Comparison of ENCODE assay signal across 22 cellular contexts in genomic region chr11:124396847-124397246, GRCh38. TPM values are rescaled to one million over a fixed set of nuclear protein-coding genes. Genes with fewer than 3 reads are reported as not detected.
"Had no signal": no experiment of that assay in that cellular context is flagged by ENCODE, and none has a peak within 500 bp of the region (broad histone marks: within the 10 kb centered on the region; RNA-seq: fewer than 3 reads in every experiment).

No MANE protein-coding gene starts in this region.

RNA-seq across cellular contexts. Expression of gene OR8B3, which starts 2.0 kb away (rescaled TPM):
- total RNA-seq: activated CD4-positive, alpha-beta memory T cell treated with anti-CD3 and anti-CD28 coated beads for 36 hours; activated CD4-positive, alpha-beta T cell treated with anti-CD3 and anti-CD28 coated beads for 36 hours; activated CD4-positive, alpha-beta T cell treated with anti-CD3 and anti-CD28 coated beads, Interleukin-2, amount 10 ng/mL, durations not matched to agents 24 days and 14 days; activated CD8-positive, alpha-beta memory T cell treated with anti-CD3 and anti-CD28 coated beads for 36 hours; activated CD8-positive, alpha-beta memory T cell treated with anti-CD3 and anti-CD28 coated beads, Interleukin-2, amount 10 ng/mL, durations not matched to agents 7 days and 5 days; activated CD8-positive, alpha-beta T cell treated with anti-CD3 and anti-CD28 coated beads, Interleukin-2, amount 10 ng/mL, durations not matched to agents 7 days and 5 days; activated naive CD4-positive, alpha-beta T cell treated with anti-CD3 and anti-CD28 coated beads for 36 hours; activated naive CD8-positive, alpha-beta T cell treated with anti-CD3 and anti-CD28 coated beads for 36 hours; activated T-helper 1 cell treated with anti-CD3 and anti-CD28 coated beads, Interleukin-12 subunit alpha, Interleukin-12 subunit beta, Interleukin-2, Interleukin-4 antibody, amounts not matched to agents 30 ng/mL and 10 ng/mL and 1 ng/mL, durations not matched to agents 14 hours and 24 hours and 36 hours; activated T-helper 2 cell treated with anti-CD3 and anti-CD28 coated beads, Interferon-gamma antibody, Interleukin-2, Interleukin-4, amounts not matched to agents 10 μg/mL and 5 μg/mL and 100 μg/mL, durations not matched to agents 14 hours and 24 hours and 36 hours; adrenal gland; aorta; breast epithelium; cardiac septum; cerebellum; endodermal cell; esophagus muscularis mucosa; foreskin keratinocyte; gastrocnemius medialis; heart left ventricle; T-helper 17 cell had no signal
- polyA plus RNA-seq: adrenal gland, aorta, foreskin keratinocyte, heart left ventricle had no signal

RNA-seq across cellular contexts. Expression of gene OR8B2, which starts 12.5 kb away (rescaled TPM):
- total RNA-seq: activated CD4-positive, alpha-beta memory T cell treated with anti-CD3 and anti-CD28 coated beads for 36 hours; activated CD4-positive, alpha-beta T cell treated with anti-CD3 and anti-CD28 coated beads for 36 hours; activated CD4-positive, alpha-beta T cell treated with anti-CD3 and anti-CD28 coated beads, Interleukin-2, amount 10 ng/mL, durations not matched to agents 24 days and 14 days; activated CD8-positive, alpha-beta memory T cell treated with anti-CD3 and anti-CD28 coated beads for 36 hours; activated CD8-positive, alpha-beta memory T cell treated with anti-CD3 and anti-CD28 coated beads, Interleukin-2, amount 10 ng/mL, durations not matched to agents 7 days and 5 days; activated CD8-positive, alpha-beta T cell treated with anti-CD3 and anti-CD28 coated beads, Interleukin-2, amount 10 ng/mL, durations not matched to agents 7 days and 5 days; activated naive CD4-positive, alpha-beta T cell treated with anti-CD3 and anti-CD28 coated beads for 36 hours; activated naive CD8-positive, alpha-beta T cell treated with anti-CD3 and anti-CD28 coated beads for 36 hours; activated T-helper 1 cell treated with anti-CD3 and anti-CD28 coated beads, Interleukin-12 subunit alpha, Interleukin-12 subunit beta, Interleukin-2, Interleukin-4 antibody, amounts not matched to agents 30 ng/mL and 10 ng/mL and 1 ng/mL, durations not matched to agents 14 hours and 24 hours and 36 hours; activated T-helper 2 cell treated with anti-CD3 and anti-CD28 coated beads, Interferon-gamma antibody, Interleukin-2, Interleukin-4, amounts not matched to agents 10 μg/mL and 5 μg/mL and 100 μg/mL, durations not matched to agents 14 hours and 24 hours and 36 hours; adrenal gland; aorta; breast epithelium; cardiac septum; cerebellum; dorsolateral prefrontal cortex; endodermal cell; esophagus muscularis mucosa; foreskin keratinocyte; gastrocnemius medialis; heart left ventricle; T-helper 17 cell had no signal
- polyA plus RNA-seq: adrenal gland, aorta, foreskin keratinocyte, heart left ventricle had no signal

RNA-seq across cellular contexts. Expression of gene OR8B4, which starts 27.8 kb away (rescaled TPM):
- total RNA-seq: activated CD4-positive, alpha-beta memory T cell treated with anti-CD3 and anti-CD28 coated beads for 36 hours; activated CD4-positive, alpha-beta T cell treated with anti-CD3 and anti-CD28 coated beads for 36 hours; activated CD4-positive, alpha-beta T cell treated with anti-CD3 and anti-CD28 coated beads, Interleukin-2, amount 10 ng/mL, durations not matched to agents 24 days and 14 days; activated CD8-positive, alpha-beta memory T cell treated with anti-CD3 and anti-CD28 coated beads for 36 hours; activated CD8-positive, alpha-beta memory T cell treated with anti-CD3 and anti-CD28 coated beads, Interleukin-2, amount 10 ng/mL, durations not matched to agents 7 days and 5 days; activated CD8-positive, alpha-beta T cell treated with anti-CD3 and anti-CD28 coated beads, Interleukin-2, amount 10 ng/mL, durations not matched to agents 7 days and 5 days; activated naive CD4-positive, alpha-beta T cell treated with anti-CD3 and anti-CD28 coated beads for 36 hours; activated naive CD8-positive, alpha-beta T cell treated with anti-CD3 and anti-CD28 coated beads for 36 hours; activated T-helper 1 cell treated with anti-CD3 and anti-CD28 coated beads, Interleukin-12 subunit alpha, Interleukin-12 subunit beta, Interleukin-2, Interleukin-4 antibody, amounts not matched to agents 30 ng/mL and 10 ng/mL and 1 ng/mL, durations not matched to agents 14 hours and 24 hours and 36 hours; activated T-helper 2 cell treated with anti-CD3 and anti-CD28 coated beads, Interferon-gamma antibody, Interleukin-2, Interleukin-4, amounts not matched to agents 10 μg/mL and 5 μg/mL and 100 μg/mL, durations not matched to agents 14 hours and 24 hours and 36 hours; adrenal gland; aorta; breast epithelium; cardiac septum; cerebellum; dorsolateral prefrontal cortex; endodermal cell; esophagus muscularis mucosa; foreskin keratinocyte; gastrocnemius medialis; heart left ventricle; T-helper 17 cell had no signal
- polyA plus RNA-seq: adrenal gland, aorta, foreskin keratinocyte, heart left ventricle had no signal

RNA-seq across cellular contexts. Expression of gene OR8B8, which starts 48.6 kb away (rescaled TPM):
- total RNA-seq: activated CD4-positive, alpha-beta memory T cell treated with anti-CD3 and anti-CD28 coated beads for 36 hours; activated CD4-positive, alpha-beta T cell treated with anti-CD3 and anti-CD28 coated beads for 36 hours; activated CD4-positive, alpha-beta T cell treated with anti-CD3 and anti-CD28 coated beads, Interleukin-2, amount 10 ng/mL, durations not matched to agents 24 days and 14 days; activated CD8-positive, alpha-beta memory T cell treated with anti-CD3 and anti-CD28 coated beads for 36 hours; activated CD8-positive, alpha-beta memory T cell treated with anti-CD3 and anti-CD28 coated beads, Interleukin-2, amount 10 ng/mL, durations not matched to agents 7 days and 5 days; activated CD8-positive, alpha-beta T cell treated with anti-CD3 and anti-CD28 coated beads, Interleukin-2, amount 10 ng/mL, durations not matched to agents 7 days and 5 days; activated naive CD4-positive, alpha-beta T cell treated with anti-CD3 and anti-CD28 coated beads for 36 hours; activated naive CD8-positive, alpha-beta T cell treated with anti-CD3 and anti-CD28 coated beads for 36 hours; activated T-helper 1 cell treated with anti-CD3 and anti-CD28 coated beads, Interleukin-12 subunit alpha, Interleukin-12 subunit beta, Interleukin-2, Interleukin-4 antibody, amounts not matched to agents 30 ng/mL and 10 ng/mL and 1 ng/mL, durations not matched to agents 14 hours and 24 hours and 36 hours; activated T-helper 2 cell treated with anti-CD3 and anti-CD28 coated beads, Interferon-gamma antibody, Interleukin-2, Interleukin-4, amounts not matched to agents 10 μg/mL and 5 μg/mL and 100 μg/mL, durations not matched to agents 14 hours and 24 hours and 36 hours; adrenal gland; aorta; breast epithelium; cardiac septum; cerebellum; endodermal cell; esophagus muscularis mucosa; foreskin keratinocyte; gastrocnemius medialis; heart left ventricle; T-helper 17 cell had no signal
- polyA plus RNA-seq: adrenal gland, aorta, foreskin keratinocyte, heart left ventricle had no signal
